Comparison of ENCODE assay signal across 9 cellular contexts in genomic region chr3:126132751-126133511, GRCh38. TPM values are rescaled to one million over a fixed set of nuclear protein-coding genes. Genes with fewer than 3 reads are reported as not detected.
A peak's percentile ranks its signal among the peaks of the same experiment; 100 is the strongest.
DNase-seq lines count a peak whose midpoint lies in the region; TF ChIP-seq lines count a peak whose summit lies in the region.
"Had no signal": no experiment of that assay in that cellular context is flagged by ENCODE, and none has a peak within 500 bp of the region (broad histone marks: within the 10 kb centered on the region; RNA-seq: fewer than 3 reads in every experiment).

No MANE protein-coding gene starts in this region.

- no peaks in the 10 kb centered on the region for H3K4me1 Mint-ChIP-seq in endodermal cell

- no peak overlapping the region for H3K27ac Mint-ChIP-seq in endodermal cell

- H3K4me2 ChIP-seq in OCI-LY1 (ENCODE audit: low read length), result no peak overlapping the region

- no peak overlapping the region for H3K4me3 ChIP-seq in GM12865 (ENCODE audit: low read depth, low read length)
- no peak overlapping the region for H3K4me3 ChIP-seq in OCI-LY1 (ENCODE audit: low read depth, low read length, poor library complexity, severe bottlenecking)
- no peak overlapping the region for H3K4me3 ChIP-seq in endodermal cell (ENCODE audit: low read length)
- no peak overlapping the region for H3K4me3 ChIP-seq in MG63

- no peaks in the 10 kb centered on the region for H3K36me3 ChIP-seq in OCI-LY1 (ENCODE audit: insufficient read depth, low read length)
- no peaks in the 10 kb centered on the region for H3K36me3 ChIP-seq in endodermal cell (ENCODE audit: control insufficient read depth, insufficient read depth, low read length)
- H3K36me3 ChIP-seq in MG63, result no peaks in the 10 kb centered on the region

- H3K27ac ChIP-seq in OCI-LY1 (ENCODE audit: low read depth, low read length, poor library complexity, severe bottlenecking) (no peak overlapping the region), endodermal cell (ENCODE audit: low read depth, low read length) (no peak overlapping the region)

- 42 to 48% methylated on average over 9 to 14 of the region's 14 CpGs for WGBS in endodermal cell (ENCODE audit: insufficient coverage in 1 of 2, insufficient read length in 1 of 2), 2 experiments

- no peak overlapping the region for H3K9ac ChIP-seq in OCI-LY1 (ENCODE audit: low read length)
- H3K9ac ChIP-seq in endodermal cell (ENCODE audit: extremely low read depth, low read length, poor library complexity, severe bottlenecking), result no peak overlapping the region

- no peaks in the 10 kb centered on the region for H3K9me2 ChIP-seq in OCI-LY1 (ENCODE audit: low read depth, low read length)

- no peaks in the 10 kb centered on the region for H3K9me3 ChIP-seq in OCI-LY1 (ENCODE audit: low read length)
- H3K9me3 ChIP-seq in endodermal cell (ENCODE audit: control insufficient read depth, low read length), result no peaks in the 10 kb centered on the region
- no peaks in the 10 kb centered on the region for H3K9me3 ChIP-seq in MG63

- TF ChIP-seq CTCF in GM12865 (IDR thresholded peaks at IDR 0.05; ENCODE audit: insufficient read depth, low read depth, low read length, missing control alignments) (peak; percentile 34), OCI-LY1 (IDR thresholded peaks at IDR 0.05; ENCODE audit: low read length) (peak; percentile 54), endodermal cell (conservative IDR thresholded peaks at IDR 0.05) (peak; percentile 75)

- no peaks in the 10 kb centered on the region for H4K20me1 ChIP-seq in OCI-LY1 (ENCODE audit: insufficient read depth, low read length)

- no peak overlapping the region for H3K4me3 Mint-ChIP-seq in endodermal cell

- no peaks in the 10 kb centered on the region for H3K9me3 Mint-ChIP-seq in endodermal cell

- DNase-seq in GM12865 (ENCODE audit: low read depth) (no peak), endodermal cell (peak; percentile 77), putamen (ENCODE audit: low spot score) (peak; percentile 52), NCI-H774 (lab: John Stamatoyannopoulos, UW) (no peak), NCI-H2029 treated with DMSO at 0.1 percent for 48 hours (lab: John Stamatoyannopoulos, UW) (no peak), MG63 (no peak)
- DNase-seq: effector memory CD4-positive, alpha-beta T cell; NCI-H2081 had no signal

- H3K27me3 ChIP-seq in OCI-LY1 (ENCODE audit: insufficient read depth, low read length) (no peaks in the 10 kb centered on the region), endodermal cell (ENCODE audit: control insufficient read depth, insufficient read depth, low read length, poor library complexity, severe bottlenecking) (no peaks in the 10 kb centered on the region), MG63 (no peaks in the 10 kb centered on the region; the same call in 1 of the 2 replicates)

- H2AFZ ChIP-seq in OCI-LY1 (ENCODE audit: low read length), result no peak overlapping the region

- peaks cover 18% of the 10 kb centered on the region for H3K27me3 Mint-ChIP-seq in endodermal cell (ENCODE audit: insufficient read depth)

- no peaks in the 10 kb centered on the region for H3K36me3 Mint-ChIP-seq in endodermal cell (ENCODE audit: low read depth)

- H3F3A ChIP-seq in OCI-LY1 (ENCODE audit: insufficient read depth, low read length), result no peaks in the 10 kb centered on the region

- no peaks in the 10 kb centered on the region for H3K79me2 ChIP-seq in OCI-LY1 (ENCODE audit: insufficient read depth, low read length)

- no peaks in the 10 kb centered on the region for H3K4me1 ChIP-seq in OCI-LY1 (ENCODE audit: insufficient read depth, low read length, severe bottlenecking)
- H3K4me1 ChIP-seq in endodermal cell (ENCODE audit: control insufficient read depth, insufficient read depth, low read length), result no peaks in the 10 kb centered on the region

RNA-seq across cellular contexts. Expression of gene ALDH1L1, which starts 47.5 kb away (rescaled TPM):
- total RNA-seq in endodermal cell, result 1 to 10 TPM; 1.0 to 1.6 TPM
- 1.6 TPM for polyA plus RNA-seq in endodermal cell (2013, experiment 1 of 2)
- polyA plus RNA-seq in endodermal cell (2013, experiment 2 of 2), result 0.95 TPM
- 0.27 TPM in 1 of 2 replicates, not detected in the other for total RNA-seq in MG63 (2014; rRNA removed; shearing (Covaris generic); ENCODE audit: low replicate concordance)

RNA-seq across cellular contexts. Expression of gene SLC41A3, which starts 49.0 kb away (rescaled TPM):
- 10 to 100 TPM; 46.8 to 50.4 TPM for total RNA-seq in endodermal cell
- 48.2 TPM for polyA plus RNA-seq in endodermal cell (2013, experiment 1 of 2)
- 42.7 TPM for polyA plus RNA-seq in endodermal cell (2013, experiment 2 of 2)
- 55.6 and 63.0 TPM in 2 replicates for total RNA-seq in MG63 (2014; rRNA removed; shearing (Covaris generic); ENCODE audit: low replicate concordance)

Comparison
In these comparisons a context has a peak if more than half of its experiments do, and no peak if none do; other contexts are left out.
1. DNase-seq: peak in endodermal cell (single experiment) and putamen (single experiment); none in GM12865 (single experiment), NCI-H774 (single experiment), NCI-H2029 treated with DMSO at 0.1 percent for 48 hours (single experiment) and MG63 (single experiment).
2. Peak in every context shown above with its lines, with median percentiles within 50 percentile points of each other: CTCF ChIP-seq.